In the genomic region with DNA sequence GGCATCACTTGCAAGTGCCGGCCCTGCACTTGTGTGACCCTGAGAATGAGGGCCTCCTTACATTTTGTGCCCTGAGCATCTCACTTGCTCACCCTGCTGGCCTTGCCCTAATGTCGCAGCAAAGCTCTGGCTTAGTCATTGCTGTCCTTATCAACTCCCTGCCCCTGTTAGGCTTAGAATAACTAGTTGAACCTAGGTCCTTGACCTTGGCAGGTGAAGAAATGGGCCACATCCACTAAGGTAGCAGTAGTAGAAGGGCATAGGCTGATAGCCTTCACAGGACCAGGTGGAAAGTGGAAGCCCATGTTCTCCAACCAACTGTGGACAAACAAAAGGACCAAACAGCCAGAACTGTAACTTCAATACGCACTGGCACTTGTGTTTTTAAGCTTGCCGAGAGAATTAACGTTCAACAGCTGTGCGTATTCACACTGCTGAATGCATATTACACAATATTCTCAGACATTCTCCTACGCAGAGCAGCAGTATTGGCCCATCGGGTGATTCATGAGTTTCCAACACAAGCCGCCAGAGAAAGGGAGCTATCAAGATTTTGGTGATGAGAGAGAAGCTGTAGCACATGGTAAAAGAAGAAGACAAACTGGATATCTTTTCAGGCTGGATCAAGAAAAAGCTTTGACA, we compare ENCODE assay signal across 8 cellular contexts. TPM values are rescaled to one million over a fixed set of nuclear protein-coding genes. Genes with fewer than 3 reads are reported as not detected.
DNase-seq lines count a peak whose midpoint lies in the region; ATAC-seq and TF ChIP-seq lines count a peak whose summit lies in the region.

No MANE protein-coding gene starts in this region.

- H3K36me3 ChIP-seq in adipocyte (ENCODE audit: control insufficient read depth, insufficient read depth, low read length, severe bottlenecking) = no peaks in the 10 kb centered on the region

- peak; percentile 59 for TF ChIP-seq CTCF in GM12873 (IDR thresholded peaks at IDR 0.05; ENCODE audit: insufficient read depth, low read depth, low read length, missing control alignments)
- TF ChIP-seq CTCF in progenitor cell of endocrine pancreas (IDR thresholded peaks at IDR 0.05; ENCODE audit: unreplicated experiment) = no peak

- peaks cover 6% of the 10 kb centered on the region for H3K4me1 Mint-ChIP-seq in progenitor cell of endocrine pancreas (ENCODE audit: low read depth)

- no peak overlapping the region for H3K9ac ChIP-seq in adipocyte (ENCODE audit: low read length)

- H3K36me3 Mint-ChIP-seq in progenitor cell of endocrine pancreas (ENCODE audit: insufficient read depth) = no peaks in the 10 kb centered on the region

- no peaks in the 10 kb centered on the region for H3K27me3 Mint-ChIP-seq in progenitor cell of endocrine pancreas

- H3K4me3 ChIP-seq in adipocyte (ENCODE audit: low read length) = peak overlapping the region; percentile 20

- ATAC-seq in HG03442 (IDR thresholded peaks at IDR 0.05; ENCODE audit: unreplicated experiment) = no peak

- peaks cover 37% of the 10 kb centered on the region for H3K4me1 ChIP-seq in adipocyte (ENCODE audit: control insufficient read depth, insufficient read depth, low read length)

- in situ Hi-C loops in ACHN (cut with HindIII; ENCODE audit: low pct_ligation_motif_present, low pct_unique_long_range_greater_than_20kb, low sequenced_read_pairs) = no loop called here

- H3K27ac Mint-ChIP-seq in progenitor cell of endocrine pancreas = no peak overlapping the region

- DNase-seq in ACHN (peak; percentile 43), NCI-H82 treated with DMSO at 0.1 percent for 48 hours (lab: John Stamatoyannopoulos, UW; ENCODE audit: unreplicated experiment) (peak; percentile 15), adipocyte (ENCODE audit: low read depth) (peak; percentile 75), iPS-NIHi11 (ENCODE audit: low spot score) (peak; percentile 67), stromal cell of bone marrow (ENCODE audit: low read depth) (peak; percentile 45), progenitor cell of endocrine pancreas (ENCODE audit: low spot score, unreplicated experiment) (no peak)

- H3K27me3 ChIP-seq in adipocyte (replicated peaks; ENCODE audit: control insufficient read depth, insufficient read depth, low read length) = no peaks in the 10 kb centered on the region

- H3K9me3 ChIP-seq in adipocyte (ENCODE audit: control insufficient read depth, low read length) = no peaks in the 10 kb centered on the region

- H3K9me3 Mint-ChIP-seq in progenitor cell of endocrine pancreas (ENCODE audit: low read depth) = no peaks in the 10 kb centered on the region

- H3K4me3 Mint-ChIP-seq in progenitor cell of endocrine pancreas (ENCODE audit: low read depth) = no peak overlapping the region

RNA-seq across cellular contexts. Expression of gene PTGFRN, which starts 27.7 kb away (rescaled TPM):
- 42.9 and 49.0 TPM in 2 replicates for total RNA-seq in progenitor cell of endocrine pancreas
